In genomic region chr7:5526190-5527037, GRCh38 we compare ENCODE assay signal across 1 cellular context.
TF ChIP-seq lines count a peak whose summit lies in the region.

No MANE protein-coding gene starts in this region.

TF ChIP-seq in GM12878, 131 proteins besides CTCF, POLR2A, EP300 and RAD21 (continued from another document and continues in another):
- no peak for TF ChIP-seq IRF5 (IDR thresholded peaks at IDR 0.05; ENCODE audit: borderline replicate concordance)
- no peak for TF ChIP-seq ATF7 (IDR thresholded peaks at IDR 0.05; ENCODE audit: low read depth)
- TF ChIP-seq ZNF687 (IDR thresholded peaks at IDR 0.05): peak; percentile 80
- peak; percentile 68 for TF ChIP-seq PBX3 (IDR thresholded peaks at IDR 0.05; ENCODE audit: insufficient replicate concordance, low read depth, low read length)
- TF ChIP-seq BACH1 (IDR thresholded peaks at IDR 0.05; ENCODE audit: borderline replicate concordance): peak; percentile 96
- no peak for TF ChIP-seq STAT1 (conservative IDR thresholded peaks at IDR 0.05)
- TF ChIP-seq YY1 (IDR thresholded peaks at IDR 0.05; ENCODE audit: low read depth, low read length): no peak
- no peak for TF ChIP-seq TCF7 (IDR thresholded peaks at IDR 0.05; ENCODE audit: borderline replicate concordance)
- TF ChIP-seq NR2C1 (IDR thresholded peaks at IDR 0.05): no peak
- no peak for TF ChIP-seq FOXK2 (IDR thresholded peaks at IDR 0.05)
- no peak for TF ChIP-seq HDAC2 (IDR thresholded peaks at IDR 0.05)
- TF ChIP-seq RELB (IDR thresholded peaks at IDR 0.05; ENCODE audit: low read depth): peak; percentile 70; the same call in 1 of the 2 replicates
- peak; percentile 58 for TF ChIP-seq PRDM15 (CRISPR knock-in tag; IDR thresholded peaks at IDR 0.05)
- TF ChIP-seq ZNF217 (IDR thresholded peaks at IDR 0.05): no peak
- no peak for TF ChIP-seq RFX5 (IDR thresholded peaks at IDR 0.05; ENCODE audit: low read depth, low read length)
- TF ChIP-seq IRF4 (IDR thresholded peaks at IDR 0.05; ENCODE audit: low read depth, low read length): no peak; the same call in 1 of the 2 replicates
- no peak for TF ChIP-seq ZNF207 (IDR thresholded peaks at IDR 0.05; ENCODE audit: borderline replicate concordance)
- TF ChIP-seq GABPA (IDR thresholded peaks at IDR 0.05; ENCODE audit: low read depth): no peak
- no peak for TF ChIP-seq FOXM1 (IDR thresholded peaks at IDR 0.05; ENCODE audit: low read depth, low read length)
- peak; percentile 24 for TF ChIP-seq MYC (IDR thresholded peaks at IDR 0.05; ENCODE audit: insufficient read depth, insufficient read length, insufficient replicate concordance, low read length, severe bottlenecking)
- TF ChIP-seq KDM1A (IDR thresholded peaks at IDR 0.05; ENCODE audit: borderline replicate concordance): no peak
- no peak for TF ChIP-seq ZNF384 (IDR thresholded peaks at IDR 0.05; ENCODE audit: borderline replicate concordance, low read depth, low read length)
- peak; percentile 92; the same call in 1 of the 2 replicates for TF ChIP-seq MLLT1 (IDR thresholded peaks at IDR 0.05)
- peak; percentile 36; the same call in 1 of the 2 replicates for TF ChIP-seq CHD1 (IDR thresholded peaks at IDR 0.05; ENCODE audit: low read depth, low read length)
- TF ChIP-seq SREBF2 (IDR thresholded peaks at IDR 0.05; ENCODE audit: low read length): no peak
- peak; percentile 84 for TF ChIP-seq BMI1 (IDR thresholded peaks at IDR 0.05; ENCODE audit: borderline replicate concordance)
- TF ChIP-seq CEBPZ (IDR thresholded peaks at IDR 0.05; ENCODE audit: low read depth, low read length): peak; percentile 50; the same call in 1 of the 2 replicates
- no peak for TF ChIP-seq KAT2A (conservative IDR thresholded peaks at IDR 0.05; ENCODE audit: control insufficient read depth, low read depth, low read length)
- TF ChIP-seq ESRRA (IDR thresholded peaks at IDR 0.05; ENCODE audit: low read length): peak; percentile 76; the same call in 1 of the 2 replicates
- no peak for TF ChIP-seq NFYA (IDR thresholded peaks at IDR 0.05; ENCODE audit: borderline replicate concordance, low read depth, low read length)
- no peak for TF ChIP-seq SRF (IDR thresholded peaks at IDR 0.05; ENCODE audit: low read depth in 2 of 2, low read length in 2 of 2)
- no peak; the same call in 1 of the 2 replicates for TF ChIP-seq HDGF (IDR thresholded peaks at IDR 0.05)
- TF ChIP-seq ATF3 (IDR thresholded peaks at IDR 0.05; ENCODE audit: borderline replicate concordance, extremely low read depth, low read depth, low read length): no peak
- TF ChIP-seq SPI1 (IDR thresholded peaks at IDR 0.05; ENCODE audit: borderline replicate concordance, insufficient read depth, low read depth, low read length): 0 out of 2 replicates have a peak, but pooled peaks have one; percentile 1
- TF ChIP-seq ZNF592 (IDR thresholded peaks at IDR 0.05): peak; percentile 71; the same call in 1 of the 2 replicates
